Comparison of ENCODE assay signal across 8 cellular contexts in the genomic region with DNA sequence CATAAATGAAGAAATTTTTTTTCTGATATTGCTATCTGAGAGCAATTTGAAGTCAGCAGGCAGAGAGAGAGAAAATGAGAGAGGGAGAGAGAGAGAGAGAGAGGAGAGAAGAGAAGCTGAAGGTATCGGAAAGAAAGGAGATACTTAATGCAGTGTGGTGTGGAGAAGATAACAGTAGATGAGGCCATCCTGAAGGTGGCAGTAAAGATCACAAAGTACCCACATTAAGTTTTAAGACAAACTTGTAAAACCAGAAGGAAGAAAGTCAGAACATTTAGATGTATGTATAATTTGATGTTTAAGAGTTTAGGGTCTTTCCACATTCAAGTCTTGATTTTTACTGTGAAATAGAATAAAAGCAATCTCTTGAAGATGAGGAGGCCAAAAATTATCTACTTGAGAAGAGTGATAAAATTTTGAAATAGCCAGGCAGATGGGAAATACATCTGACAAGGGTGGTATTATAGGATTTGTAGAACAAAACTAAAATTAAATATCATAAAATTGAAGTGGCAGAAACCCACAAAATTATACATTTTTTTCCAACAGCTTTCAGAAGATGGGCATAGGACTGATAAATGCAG.
DNase-seq lines count a peak whose midpoint lies in the region; ATAC-seq and TF ChIP-seq lines count a peak whose summit lies in the region.

No MANE protein-coding gene starts in this region.

- no peak for TF ChIP-seq POLR2A in GM18505 (IDR thresholded peaks at IDR 0.05; ENCODE audit: borderline replicate concordance, extremely low read depth, insufficient read depth, insufficient read length)

- H3K4me3 ChIP-seq in MG63: no peak overlapping the region

- H3K36me3 ChIP-seq in MG63: no peaks in the 10 kb centered on the region

- peak; percentile 70 for ATAC-seq in GM18505 (IDR thresholded peaks at IDR 0.05; ENCODE audit: unreplicated experiment)
- ATAC-seq in SK-N-SH treated with all-trans-retinoic acid at 6 μM for 48 hours: peak; percentile 86
- ATAC-seq in GM21529 (IDR thresholded peaks at IDR 0.05; ENCODE audit: unreplicated experiment): no peak

- H3K27ac Mint-ChIP-seq in type B pancreatic cell: no peak overlapping the region

- no peaks in the 10 kb centered on the region for H3K27me3 ChIP-seq in MG63

- DNase-seq in AML-193 (lab: John Stamatoyannopoulos, UW) (peak; percentile 39 to 45), HuH-7 (ENCODE audit: low spot score) (peak; percentile 4), germinal center (ENCODE audit: low spot score) (peak; percentile 14), type B pancreatic cell (ENCODE audit: extremely low spot score, unreplicated experiment) (no peak), MG63 (no peak)

- peak; percentile 58 for TF ChIP-seq CTCF in type B pancreatic cell (conservative IDR thresholded peaks at IDR 0.05)

- no peaks in the 10 kb centered on the region for H3K9me3 Mint-ChIP-seq in type B pancreatic cell

- no peaks in the 10 kb centered on the region for H3K27me3 Mint-ChIP-seq in type B pancreatic cell

- no peaks in the 10 kb centered on the region for H3K36me3 Mint-ChIP-seq in type B pancreatic cell

- H3K4me3 Mint-ChIP-seq in type B pancreatic cell: no peak overlapping the region

- H3K9me3 ChIP-seq in MG63: no peaks in the 10 kb centered on the region

- H3K4me1 Mint-ChIP-seq in type B pancreatic cell (ENCODE audit: unreplicated experiment): no peaks in the 10 kb centered on the region

TF ChIP-seq in SK-N-SH treated with all-trans-retinoic acid at 6 μM for 48 hours, 23 proteins besides CTCF, POLR2A, EP300 and RAD21:
- no peak for TF ChIP-seq CSDC2 (CRISPR knock-in tag; IDR thresholded peaks at IDR 0.05)

Comparison
In these comparisons a context has a peak if more than half of its experiments do, and no peak if none do; other contexts are left out.
1. DNase-seq: peak in AML-193 (2 of 2), HuH-7 (single experiment) and germinal center (single experiment); none in type B pancreatic cell (single experiment) and MG63 (single experiment).